16 cellular contexts compared by ENCODE assay signal in genomic region chr11:113173023-113173594, GRCh38.
DNase-seq lines count a peak whose midpoint lies in the region; ATAC-seq and TF ChIP-seq lines count a peak whose summit lies in the region.
"Had no signal": no experiment of that assay in that cellular context is flagged by ENCODE, and none has a peak within 500 bp of the region (broad histone marks: within the 10 kb centered on the region; RNA-seq: fewer than 3 reads in every experiment).

No MANE protein-coding gene starts in this region.

- no peaks in the 10 kb centered on the region for H3K9me3 Mint-ChIP-seq in nephron
- H3K9me3 Mint-ChIP-seq: HFFc6 had no signal

- H3K4me3 Mint-ChIP-seq in nephron = peak overlapping the region in 1 of 3 experiments; percentile 52
- H3K4me3 Mint-ChIP-seq: CD4-positive, CD25-positive, alpha-beta regulatory T cell; HFFc6 had no signal

- no peak for TF ChIP-seq CTCF in nephron (IDR thresholded peaks at IDR 0.05; ENCODE audit: unreplicated experiment in 3 of 3)

- H3K27me3 Mint-ChIP-seq in nephron (ENCODE audit: low read depth) = no peaks in the 10 kb centered on the region

- H3K36me3 Mint-ChIP-seq in nephron (ENCODE audit: low read depth) = no peaks in the 10 kb centered on the region
- H3K36me3 Mint-ChIP-seq: CD4-positive, CD25-positive, alpha-beta regulatory T cell had no signal

- peak overlapping the region; percentile 36 to 90 (median 71) for H3K27ac Mint-ChIP-seq in nephron
- H3K27ac Mint-ChIP-seq: CD4-positive, CD25-positive, alpha-beta regulatory T cell; HFFc6 had no signal

- DNase-seq in NCI-H526 (lab: John Stamatoyannopoulos, UW) (peak; percentile 98 to 99), NCI-H524 treated with DMSO at 0.1 percent for 48 hours (lab: John Stamatoyannopoulos, UW) (no peak), iPS-NIHi11 (ENCODE audit: low spot score) (no peak)
- no peak for DNase-seq in stimulated activated CD4-positive, alpha-beta T cell treated with anti-CD3 and anti-CD28 coated beads, Interleukin-15, amount 100 ng/mL, for 24 hours
- DNase-seq in activated CD4-positive, alpha-beta T cell treated with anti-CD3 and anti-CD28 coated beads for 1 hour = no peak
- DNase-seq: ACHN; BE2C; Caco-2; CD4-positive, CD25-positive, alpha-beta regulatory T cell; GOT3; H7; HFFc6; IMR-90 had no signal

- peaks cover 90% of the 10 kb centered on the region for H3K4me1 Mint-ChIP-seq in nephron
- H3K4me1 Mint-ChIP-seq: CD4-positive, CD25-positive, alpha-beta regulatory T cell had no signal

- peak; percentile 48; the same call in 2 of the 3 replicates for ATAC-seq in SK-N-SH treated with all-trans-retinoic acid at 6 μM for 48 hours
- ATAC-seq: HCT116 had no signal

TF ChIP-seq in SK-N-SH treated with all-trans-retinoic acid at 6 μM for 48 hours, 23 proteins besides CTCF, POLR2A, EP300 and RAD21:
- TF ChIP-seq ISL1 (CRISPR knock-in tag; IDR thresholded peaks at IDR 0.05) (0 out of 2 replicates have a peak, but pooled peaks have one; percentile 31), TCF4 (CRISPR knock-in tag; IDR thresholded peaks at IDR 0.05; ENCODE audit: borderline replicate concordance) (no peak)
TF ChIP-seq in SK-N-SH treated with all-trans-retinoic acid at 6 μM for 48 hours: peak in this region for 1.

Comparison
In these comparisons a context has a peak if more than half of its experiments do, and no peak if none do; other contexts are left out.
1. DNase-seq: peak in NCI-H526 (2 of 2); none in stimulated activated CD4-positive, alpha-beta T cell treated with anti-CD3 and anti-CD28 coated beads, Interleukin-15, amount 100 ng/mL, for 24 hours (single experiment), NCI-H524 treated with DMSO at 0.1 percent for 48 hours (single experiment), activated CD4-positive, alpha-beta T cell treated with anti-CD3 and anti-CD28 coated beads for 1 hour (single experiment) and iPS-NIHi11 (single experiment).